Comparison of ENCODE assay signal across 7 cellular contexts in genomic region chr3:128492353-128493220, GRCh38. TPM values are rescaled to one million over a fixed set of nuclear protein-coding genes. Genes with fewer than 3 reads are reported as not detected.
DNase-seq lines count a peak whose midpoint lies in the region; ATAC-seq, FAIRE-seq and TF ChIP-seq lines count a peak whose summit lies in the region.

TSS of gene GATA2 (minus strand) at chr3:128493201. CDS start at chr3:128487031, 6,170 bp downstream.

- BruUV-seq in OCI-LY7 (replicated peaks; lab: Mats Ljungman, UMichigan): no TSS peak

- H3K9me2 ChIP-seq in GM23248 (ENCODE audit: insufficient read depth) (no peaks in the 10 kb centered on the region), OCI-LY7 (ENCODE audit: insufficient read depth, low read length) (no peaks in the 10 kb centered on the region)

- POLR2A ChIA-PET in OCI-LY7 (lab: Charles Lee): no interaction called here

- 0 out of 2 replicates have a peak, but pooled peaks have one; percentile 43 for TF ChIP-seq CTCF in OCI-LY7 (conservative IDR thresholded peaks at IDR 0.05; ENCODE audit: low read length)

- H3K4me3 ChIP-seq in GM23248 (peak within 1 kb of the TSS; percentile 90), OCI-LY7 (ENCODE audit: low read depth, low read length, poor library complexity, severe bottlenecking) (no peak within 1 kb of the TSS)

- H3K27ac ChIP-seq in GM23248 (no peak within 1 kb of the TSS), OCI-LY7 (ENCODE audit: low read depth, low read length, poor library complexity, severe bottlenecking) (no peak within 1 kb of the TSS)

- no peak for FAIRE-seq in GM12892 (lab: Jason Lieb, UNC)

- CTCF ChIA-PET in OCI-LY7 (lab: Charles Lee; ENCODE audit: unreplicated experiment): no interaction called here

- ATAC-seq in HG03469 (IDR thresholded peaks at IDR 0.05; ENCODE audit: unreplicated experiment): no peak

- DNase-seq in GM23248 (peak; percentile 59), OCI-LY7 (ENCODE audit: low spot score) (peak; percentile 14), erythroblast (lab: John Stamatoyannopoulos, UW) (peak; percentile 80 to 90), retina (peak; percentile 60), GM12892 (ENCODE audit: insufficient read length) (no peak), occipital lobe (lab: John Stamatoyannopoulos, UW) (no peak)

- H3K36me3 ChIP-seq in GM23248 (ENCODE audit: low read depth) (no peaks in the 10 kb centered on the region), OCI-LY7 (ENCODE audit: insufficient read depth, low read length) (no peaks in the 10 kb centered on the region)

- H3K4me2 ChIP-seq in GM23248 (ENCODE audit: unreplicated experiment) (peak within 1 kb of the TSS; percentile 62), OCI-LY7 (ENCODE audit: low read length) (peak within 1 kb of the TSS; percentile 41; the same call in 1 of the 2 replicates)

- H2AFZ ChIP-seq in GM23248: no peak within 1 kb of the TSS
- H2AFZ ChIP-seq in OCI-LY7 (ENCODE audit: low read length): no peak within 1 kb of the TSS

- 27 to 29% methylated on average over 61 to 88 of the region's 89 CpGs for WGBS in GM23248 (ENCODE audit: low coverage in 1 of 2, low lambda C conversion rate in 2 of 2, missing lambda C conversion rate in 2 of 2), 2 experiments

- H3K9me3 ChIP-seq in GM23248 (ENCODE audit: low read depth) (no peaks in the 10 kb centered on the region), OCI-LY7 (ENCODE audit: low read length) (no peaks in the 10 kb centered on the region)

- intact Hi-C loops in OCI-LY7 (cut with micrococcal nuclease; ENCODE audit: unreplicated experiment): no loop called here

- TF ChIP-seq POLR2A in erythroblast (IDR thresholded peaks at IDR 0.05; ENCODE audit: low read length) (peak; percentile 58), GM12892 (IDR thresholded peaks at IDR 0.05; ENCODE audit: low read depth, low read length) (no peak)

- no peaks in the 10 kb centered on the region for H3F3A ChIP-seq in GM23248 (ENCODE audit: insufficient read depth)

- H3K4me1 ChIP-seq in GM23248 (ENCODE audit: insufficient read depth): no peaks in the 10 kb centered on the region
- H3K4me1 ChIP-seq in OCI-LY7 (ENCODE audit: insufficient read depth, low read length, poor library complexity, severe bottlenecking): no peaks in the 10 kb centered on the region

- H3K27me3 ChIP-seq in GM23248 (replicated peaks; ENCODE audit: insufficient read depth): no peaks in the 10 kb centered on the region

- H3K79me2 ChIP-seq in GM23248 (ENCODE audit: insufficient read depth) (peaks cover 80% of the 10 kb centered on the region), OCI-LY7 (ENCODE audit: insufficient read depth, low read depth, low read length) (no peaks in the 10 kb centered on the region)

- in situ Hi-C loops in GM23248 (cut with MboI): no loop called here

- peak within 1 kb of the TSS; percentile 94 for H3K9ac ChIP-seq in GM23248

- no peaks in the 10 kb centered on the region for H4K20me1 ChIP-seq in GM23248 (ENCODE audit: insufficient read depth)
- no peaks in the 10 kb centered on the region; the same call in 1 of the 2 replicates for H4K20me1 ChIP-seq in OCI-LY7 (ENCODE audit: insufficient read depth, low read length)

RNA-seq across cellular contexts. Expression of gene GATA2, which starts in this region (rescaled TPM):
- total RNA-seq in GM23248 (2014; rRNA removed; shearing (Covaris generic)): 23.8 and 28.6 TPM in 2 replicates
- polyA plus RNA-seq in GM23248 (2016; fragmentation: Nextera tagmentation; extraction: Ambion mirVana): 33.3 and 34.0 TPM in 2 replicates
- total RNA-seq in OCI-LY7 (2014; rRNA removed; shearing (Covaris generic)): not detected in 2 replicates
- total RNA-seq in OCI-LY7 (2022): not detected in 2 replicates
- polyA plus RNA-seq in GM12892 (2012; ENCODE audit: missing spikeins): 0.17 TPM
- total RNA-seq in occipital lobe: 0.31 TPM

Comparison
In these comparisons a context has a peak if more than half of its experiments do, and no peak if none do; other contexts are left out.
1. RNA of gene GATA2 (total RNA-seq): 23.8 to 28.6 TPM in GM23248; 0.31 TPM in occipital lobe (single experiment) and not detected in OCI-LY7; every median in the first group is over 10 times any median in the second.
2. Peak in DNase-seq and H3K4me2 ChIP-seq in OCI-LY7; RNA of the gene not detected or under 1 TPM.
3. DNase-seq: peak in GM23248 (single experiment), erythroblast (2 of 2) and retina (single experiment); none in GM12892 (single experiment) and occipital lobe (single experiment).